ENCODE assay signal across 8 cellular contexts in genomic region chr4:36187723-36188333, GRCh38. TPM values are rescaled to one million over a fixed set of nuclear protein-coding genes. Genes with fewer than 3 reads are reported as not detected.
DNase-seq lines count a peak whose midpoint lies in the region; ATAC-seq, FAIRE-seq and TF ChIP-seq lines count a peak whose summit lies in the region.

No MANE protein-coding gene starts in this region.

- H3K4me1 ChIP-seq in DND-41 (ENCODE audit: insufficient read depth, low read length) (peaks cover 7% of the 10 kb centered on the region; the same call in 1 of the 2 replicates), keratinocyte (ENCODE audit: control insufficient read depth, extremely low read depth, insufficient read depth, low read length) (no peaks in the 10 kb centered on the region), left lung (peaks cover 0 to 7% of the 10 kb centered on the region in 2 donors), esophagus muscularis mucosa (no peaks in the 10 kb centered on the region)

- DNase-seq in DND-41 (no peak), SW480 (ENCODE audit: low spot score) (peak; percentile 3), keratinocyte (ENCODE audit: low read depth, low spot score) (no peak), left lung (no peak), 8988T (no peak), esophagus muscularis mucosa (ENCODE audit: extremely low spot score) (no peak)
- DNase-seq in effector CD4-positive, alpha-beta T cell, result no peak

- H3K36me3 ChIP-seq in DND-41 (ENCODE audit: insufficient read depth, low read length) (peaks cover 49% of the 10 kb centered on the region), keratinocyte (ENCODE audit: control insufficient read depth in 2 of 2, extremely low read depth in 1 of 2, insufficient read depth in 2 of 2, low read length in 2 of 2) (peaks cover 0 to 4% of the 10 kb centered on the region in 2 experiments), left lung (peaks cover 0 to 25% of the 10 kb centered on the region in 2 donors), esophagus muscularis mucosa (no peaks in the 10 kb centered on the region)

- no peak overlapping the region for H3K27ac ChIP-seq in DND-41 (ENCODE audit: low read length)
- no peak overlapping the region for H3K27ac ChIP-seq in keratinocyte (ENCODE audit: control insufficient read depth, insufficient read depth, low read length)
- H3K27ac ChIP-seq in left lung, result no peak overlapping the region
- no peak overlapping the region for H3K27ac ChIP-seq in esophagus muscularis mucosa (replicated peaks in 1 of 4)

- H3K9ac ChIP-seq in DND-41 (ENCODE audit: low read depth, low read length) (no peak overlapping the region), keratinocyte (ENCODE audit: control insufficient read depth, extremely low read depth, insufficient read depth, low read length) (no peak overlapping the region)

- WGBS in esophagus muscularis mucosa, result 52% methylated on average over 4 of the region's 4 CpGs

- no peak for FAIRE-seq in keratinocyte (lab: Jason Lieb, UNC)

- ATAC-seq in DND-41 (ENCODE audit: insufficient read depth, low read depth), result no peak
- peak; percentile 37 for ATAC-seq in HG02885 (IDR thresholded peaks at IDR 0.05; ENCODE audit: poor library complexity, unreplicated experiment)
- no peak for ATAC-seq in left lung

- H4K20me1 ChIP-seq in DND-41 (ENCODE audit: insufficient read depth, low read length) (no peaks in the 10 kb centered on the region), keratinocyte (ENCODE audit: control insufficient read depth, extremely low read depth, insufficient read depth, low read length) (no peaks in the 10 kb centered on the region)

- TF ChIP-seq EP300 in esophagus muscularis mucosa (IDR thresholded peaks at IDR 0.05), result no peak

- no peak overlapping the region for H3K4me3 ChIP-seq in DND-41 (ENCODE audit: low read depth in 1 of 2, low read length in 2 of 2)
- H3K4me3 ChIP-seq in keratinocyte (ENCODE audit: control insufficient read depth in 2 of 3, extremely low read depth in 1 of 3, insufficient read depth in 2 of 3, low read depth in 1 of 3, low read length in 3 of 3), result no peak overlapping the region
- H3K4me3 ChIP-seq in left lung, result no peak overlapping the region
- H3K4me3 ChIP-seq in esophagus muscularis mucosa, result no peak overlapping the region

- H3K27me3 ChIP-seq in DND-41 (ENCODE audit: insufficient read depth, low read length, poor library complexity) (no peaks in the 10 kb centered on the region), keratinocyte (ENCODE audit: control insufficient read depth, extremely low read depth, insufficient read depth, low read length) (no peaks in the 10 kb centered on the region), left lung (no peaks in the 10 kb centered on the region), esophagus muscularis mucosa (no peaks in the 10 kb centered on the region)

- TF ChIP-seq POLR2A in esophagus muscularis mucosa (IDR thresholded peaks at IDR 0.05; ENCODE audit: low read depth), result no peak

- H3K9me3 ChIP-seq in DND-41 (ENCODE audit: insufficient read depth, low read length, severe bottlenecking), result no peaks in the 10 kb centered on the region
- no peaks in the 10 kb centered on the region for H3K9me3 ChIP-seq in keratinocyte (ENCODE audit: control insufficient read depth, low read depth, low read length)
- H3K9me3 ChIP-seq in left lung, result no peaks in the 10 kb centered on the region
- H3K9me3 ChIP-seq in esophagus muscularis mucosa, result no peaks in the 10 kb centered on the region

- H3K4me2 ChIP-seq in DND-41 (ENCODE audit: insufficient read depth, low read length) (no peak overlapping the region), keratinocyte (ENCODE audit: control insufficient read depth, extremely low read depth, insufficient read depth, low read depth, low read length) (no peak overlapping the region)

- H3K9me1 ChIP-seq in keratinocyte (ENCODE audit: control insufficient read depth, extremely low read depth, insufficient read depth, low read length), result no peaks in the 10 kb centered on the region

- H3K79me2 ChIP-seq in DND-41 (ENCODE audit: insufficient read depth, low read length) (no peaks in the 10 kb centered on the region), keratinocyte (ENCODE audit: control insufficient read depth, insufficient read depth, low read length) (no peaks in the 10 kb centered on the region)

- intact Hi-C loops in left lung (cut with DNase I), result no loop called here
- intact Hi-C loops in esophagus muscularis mucosa (cut with DNase I), result no loop called here

- H2AFZ ChIP-seq in DND-41 (ENCODE audit: low read depth, low read length) (no peak overlapping the region), keratinocyte (ENCODE audit: control insufficient read depth, low read length) (no peak overlapping the region)

- dilution Hi-C loops in keratinocyte (cut with MboI; ENCODE audit: extremely low pct_ligation_motif_present, low sequenced_read_pairs), result no loop called here

- peak; percentile 57 for TF ChIP-seq CTCF in DND-41 (IDR thresholded peaks at IDR 0.05; ENCODE audit: borderline replicate concordance, extremely low read depth, low read length, poor library complexity, severe bottlenecking)
- peak in 2 of 3 experiments; percentile 49 to 60 for TF ChIP-seq CTCF in keratinocyte (optimal IDR thresholded peaks at IDR 0.05 in 1 of 3, IDR thresholded peaks at IDR 0.05 in 1 of 3, conservative IDR thresholded peaks at IDR 0.05 in 1 of 3; ENCODE audit: extremely low read depth in 1 of 3, insufficient read depth in 2 of 3, low read length in 3 of 3)
- TF ChIP-seq CTCF in left lung (IDR thresholded peaks at IDR 0.05), result peak in 1 of 2 donors; percentile 13
- TF ChIP-seq CTCF in esophagus muscularis mucosa (IDR thresholded peaks at IDR 0.05), result peak in 1 of 3 experiments; percentile 33

RNA-seq across cellular contexts. Expression of gene ARAP2, which starts 56.5 kb away (rescaled TPM):
- polyA plus RNA-seq in keratinocyte, result 3.8 to 9.3 TPM (median 7.2 TPM) in 3 replicates
- 52.3 TPM for polyA plus RNA-seq in keratinocyte (2011; ENCODE audit: low read depth)
- polyA plus RNA-seq in keratinocyte (2011; cell fraction: cytosol; rRNA removed), result 2.5 and 5.6 TPM in 2 replicates
- 8.8 and 13.1 TPM in 2 replicates for polyA plus RNA-seq in keratinocyte (2011; cell fraction: nucleus; rRNA removed)
- 5.6 and 16.2 TPM in 2 replicates for polyA plus RNA-seq in keratinocyte (2012; ENCODE audit: low replicate concordance)
- 3.5 to 42.7 TPM (median 27.0 TPM) in 3 replicates for polyA minus RNA-seq in keratinocyte
- polyA minus RNA-seq in keratinocyte (2011; cell fraction: cytosol; rRNA and poly(A)+ RNA removed), result 8.2 TPM
- 23.8 and 62.5 TPM in 2 replicates for polyA minus RNA-seq in keratinocyte (2011; cell fraction: nucleus; rRNA and poly(A)+ RNA removed)
- total RNA-seq in left lung, result 10 to 100 TPM; 25.4 to 35.2 TPM
- 10 to 100 TPM in 1 of 4 donors, 1 to 10 TPM in 3; 7.5 to 21.0 (median 7.9) TPM for total RNA-seq in esophagus muscularis mucosa
